Comparison of ENCODE assay signal across 8 cellular contexts in genomic region chr5:51380603-51381207, GRCh38. TPM values are rescaled to one million over a fixed set of nuclear protein-coding genes. Genes with fewer than 3 reads are reported as not detected.
DNase-seq lines count a peak whose midpoint lies in the region; ATAC-seq and TF ChIP-seq lines count a peak whose summit lies in the region.
"Had no signal": no experiment of that assay in that cellular context is flagged by ENCODE, and none has a peak within 500 bp of the region (broad histone marks: within the 10 kb centered on the region; RNA-seq: fewer than 3 reads in every experiment).

No MANE protein-coding gene starts in this region.

- H3K4me1 ChIP-seq in neural progenitor cell = peaks cover 39% of the 10 kb centered on the region

- H3K9me3 ChIP-seq in neural progenitor cell (ENCODE audit: low read depth) = no peaks in the 10 kb centered on the region

- no peak for TF ChIP-seq POLR2A in GM18505 (IDR thresholded peaks at IDR 0.05; ENCODE audit: borderline replicate concordance, extremely low read depth, insufficient read depth, insufficient read length)

- H3K4me3 Mint-ChIP-seq in neural progenitor cell = no peak overlapping the region
- H3K4me3 Mint-ChIP-seq: effector memory CD8-positive, alpha-beta T cell had no signal

- no peak overlapping the region for H2AFZ ChIP-seq in neural progenitor cell (replicated peaks)

- TF ChIP-seq CTCF in astrocyte of the spinal cord (IDR thresholded peaks at IDR 0.05; ENCODE audit: low read depth, low read length) (peak; percentile 65), neural progenitor cell (IDR thresholded peaks at IDR 0.05) (peak; percentile 84)

- no peak overlapping the region for H3K4me2 ChIP-seq in neural progenitor cell

- H3K27me3 ChIP-seq in neural progenitor cell = peaks cover 99% of the 10 kb centered on the region

- H3F3A ChIP-seq in neural progenitor cell (ENCODE audit: low read depth) = peaks cover 58% of the 10 kb centered on the region

- no peak for ATAC-seq in GM18505 (IDR thresholded peaks at IDR 0.05; ENCODE audit: unreplicated experiment)
- ATAC-seq in HG03108 (IDR thresholded peaks at IDR 0.05; ENCODE audit: unreplicated experiment) = no peak
- ATAC-seq: effector memory CD8-positive, alpha-beta T cell had no signal

- H3K9ac ChIP-seq in neural progenitor cell = no peak overlapping the region

- no peak overlapping the region for H3K27ac Mint-ChIP-seq in neural progenitor cell
- H3K27ac Mint-ChIP-seq: effector memory CD8-positive, alpha-beta T cell had no signal

- H3K36me3 Mint-ChIP-seq in neural progenitor cell = no peaks in the 10 kb centered on the region

- H3K36me3 ChIP-seq in neural progenitor cell = no peaks in the 10 kb centered on the region

- no peak overlapping the region for H3K27ac ChIP-seq in neural progenitor cell

- no peaks in the 10 kb centered on the region for H3K9me3 Mint-ChIP-seq in neural progenitor cell

- H4K20me1 ChIP-seq in neural progenitor cell (ENCODE audit: low read depth) = peaks cover 83% of the 10 kb centered on the region

- H3K79me2 ChIP-seq in neural progenitor cell (ENCODE audit: low read depth) = no peaks in the 10 kb centered on the region

- peaks cover 39% of the 10 kb centered on the region for H3K4me1 Mint-ChIP-seq in neural progenitor cell

- peak; percentile 40 for DNase-seq in GM03348 (ENCODE audit: low spot score)
- peak; percentile 54 for DNase-seq in LoVo (ENCODE audit: low spot score)
- DNase-seq in astrocyte of the spinal cord (ENCODE audit: low read depth, low spot score) = no peak
- DNase-seq in neural progenitor cell (ENCODE audit: low spot score) = peak; percentile 70
- no peak for DNase-seq in T1000 (lab: John Stamatoyannopoulos, UW)
- DNase-seq: effector memory CD8-positive, alpha-beta T cell had no signal

- H3K27me3 Mint-ChIP-seq in neural progenitor cell (ENCODE audit: insufficient read depth, low read depth) = peaks cover 93% of the 10 kb centered on the region

- in situ Hi-C loops in astrocyte of the spinal cord (cut with HindIII; ENCODE audit: low sequenced_read_pairs) = no loop called here

- H3K4me3 ChIP-seq in astrocyte of the spinal cord (ENCODE audit: low read depth, low read length) (no peak overlapping the region), neural progenitor cell (no peak overlapping the region)

RNA-seq across cellular contexts. Expression of gene ISL1, which starts 2.5 kb away (rescaled TPM):
- total RNA-seq in neural progenitor cell (ENCODE audit: low replicate concordance) = not detected in 2 replicates

Comparison
In these comparisons a context has a peak if more than half of its experiments do, and no peak if none do; other contexts are left out.
1. DNase-seq: peak in GM03348 (single experiment), LoVo (single experiment) and neural progenitor cell (single experiment); none in astrocyte of the spinal cord (single experiment) and T1000 (single experiment).